Comparison of ENCODE assay signal across 19 cellular contexts in genomic region chr1:219185486-219186117, GRCh38. TPM values are rescaled to one million over a fixed set of nuclear protein-coding genes. Genes with fewer than 3 reads are reported as not detected.
DNase-seq lines count a peak whose midpoint lies in the region; ATAC-seq, FAIRE-seq and TF ChIP-seq lines count a peak whose summit lies in the region.
"Had no signal": no experiment of that assay in that cellular context is flagged by ENCODE, and none has a peak within 500 bp of the region (broad histone marks: within the 10 kb centered on the region; RNA-seq: fewer than 3 reads in every experiment).

No MANE protein-coding gene starts in this region.

- intact Hi-C loops in GM12878 (cut with micrococcal nuclease; ENCODE audit: unreplicated experiment) = loop anchor here (5.0 kb wide), 1 partner anchor 277 kb away; no protein-coding TSS in a partner anchor

- no peak for TF ChIP-seq POLR2A in GM12892 (IDR thresholded peaks at IDR 0.05; ENCODE audit: low read depth, low read length)
- TF ChIP-seq POLR2A in GM12878 (IDR thresholded peaks at IDR 0.05; ENCODE audit: low read depth, low read length) = no peak

- peaks cover 38% of the 10 kb centered on the region for H3K36me3 Mint-ChIP-seq in stimulated activated memory B cell treated with anti-CD40 and anti-IgM and Interleukin-4, amounts not matched to agents 10 μg/mL and 1 μg/mL and 100 μg/mL, for 72 hours
- H3K36me3 Mint-ChIP-seq: WTC11 had no signal

- BruUV-seq in GM12878 (replicated peaks; lab: Mats Ljungman, UMichigan) = no TSS peak

- peak overlapping the region; percentile 65 for H3K27ac Mint-ChIP-seq in stimulated activated memory B cell treated with anti-CD40 and anti-IgM and Interleukin-4, amounts not matched to agents 10 μg/mL and 1 μg/mL and 100 μg/mL, for 72 hours
- H3K27ac Mint-ChIP-seq: activated naive CD8-positive, alpha-beta T cell treated with anti-CD3 and anti-CD28 coated beads, Interleukin-2, amount 50 U/mL, for 24 hours; activated T-helper 1 cell treated with anti-CD3 and anti-CD28 coated beads, Interleukin-12 subunit alpha, Interleukin-12 subunit beta, Interleukin-2, Interleukin-4 antibody, amounts not matched to agents 30 ng/mL and 10 ng/mL and 1 ng/mL, durations not matched to agents 14 hours and 24 hours and 36 hours; WTC11 had no signal

- H2AFZ ChIP-seq in GM12878 (ENCODE audit: control insufficient read depth, low read depth, low read length) = peak overlapping the region; percentile 62

- H3K4me2 ChIP-seq in GM12878 (ENCODE audit: control insufficient read depth, insufficient read depth) = peak overlapping the region; percentile 79

- no peak for TF ChIP-seq EP300 in GM12878 (IDR thresholded peaks at IDR 0.05; ENCODE audit: borderline replicate concordance in 1 of 2, control insufficient read depth in 1 of 2, low read depth in 2 of 2, low read length in 2 of 2)

- RAD21 ChIA-PET in GM12878 (lab: Charles Lee; ENCODE audit: unreplicated experiment) = interaction anchor here (5.4 to 6.8 kb wide), 2 partner anchors 12 to 96 kb away, joined by 34 to 134 read pairs; partner anchors contain the start of gene LYPLAL1

- CTCF ChIA-PET in GM12878 (lab: Yijun Ruan, JAX) = interaction anchor here (0.8 to 6.2 kb wide), 4 partner anchors 10 to 109 kb away, joined by 3 to 74 read pairs (median 4); partner anchors contain the start of gene LYPLAL1

- peak overlapping the region; percentile 18 for H3K4me3 Mint-ChIP-seq in stimulated activated memory B cell treated with anti-CD40 and anti-IgM and Interleukin-4, amounts not matched to agents 10 μg/mL and 1 μg/mL and 100 μg/mL, for 72 hours
- H3K4me3 Mint-ChIP-seq: activated naive CD8-positive, alpha-beta T cell treated with anti-CD3 and anti-CD28 coated beads, Interleukin-2, amount 50 U/mL, for 24 hours; activated T-helper 1 cell treated with anti-CD3 and anti-CD28 coated beads, Interleukin-12 subunit alpha, Interleukin-12 subunit beta, Interleukin-2, Interleukin-4 antibody, amounts not matched to agents 30 ng/mL and 10 ng/mL and 1 ng/mL, durations not matched to agents 14 hours and 24 hours and 36 hours; WTC11 had no signal

- POLR2A ChIA-PET in GM12878 (lab: Charles Lee) = interaction anchor here (7.1 kb wide), 1 partner anchor 10 kb away, joined by 98 read pairs; the partner anchor contains the start of gene LYPLAL1

- peak; percentile 33 for FAIRE-seq in GM12892 (lab: Jason Lieb, UNC)
- peak; percentile 31 for FAIRE-seq in GM12878 (lab: Jason Lieb, UNC)
- FAIRE-seq: HTR-8/SVneo had no signal

- peaks cover 5% of the 10 kb centered on the region; the same call in 2 of the 3 replicates for H3K9me3 ChIP-seq in GM12878 (replicated peaks; ENCODE audit: control insufficient read depth, insufficient read depth, low read length)
- H3K9me3 ChIP-seq: HAP-1 had no signal

- TF ChIP-seq RAD21 in GM12878 (IDR thresholded peaks at IDR 0.05; ENCODE audit: insufficient read depth, low read depth, low read length) = no peak

- peak overlapping the region; percentile 79 for H3K27ac ChIP-seq in GM12878 (ENCODE audit: control insufficient read depth, insufficient read depth)
- H3K27ac ChIP-seq: dorsolateral prefrontal cortex had no signal

- no peaks in the 10 kb centered on the region for H3K9me3 Mint-ChIP-seq in stimulated activated memory B cell treated with anti-CD40 and anti-IgM and Interleukin-4, amounts not matched to agents 10 μg/mL and 1 μg/mL and 100 μg/mL, for 72 hours
- H3K9me3 Mint-ChIP-seq: activated naive CD8-positive, alpha-beta T cell treated with anti-CD3 and anti-CD28 coated beads, Interleukin-2, amount 50 U/mL, for 24 hours; activated T-helper 1 cell treated with anti-CD3 and anti-CD28 coated beads, Interleukin-12 subunit alpha, Interleukin-12 subunit beta, Interleukin-2, Interleukin-4 antibody, amounts not matched to agents 30 ng/mL and 10 ng/mL and 1 ng/mL, durations not matched to agents 14 hours and 24 hours and 36 hours; WTC11 had no signal

- H3K4me1 ChIP-seq in GM12878 (ENCODE audit: control insufficient read depth, insufficient read depth, low read length) = peaks cover 13% of the 10 kb centered on the region; the same call in 1 of the 2 replicates
- H3K4me1 ChIP-seq: Caco-2 had no signal

- in situ Hi-C loops in GM12878 (cut with MboI) = loop anchor here (25.0 kb wide), 1 partner anchor 1052 kb away; no protein-coding TSS in a partner anchor

- ATAC-seq in HG02759 (IDR thresholded peaks at IDR 0.05; ENCODE audit: unreplicated experiment) (peak; percentile 22), GM12878 (peak; percentile 27), GM21423 (IDR thresholded peaks at IDR 0.05; ENCODE audit: unreplicated experiment) (no peak)
- peak; percentile 17 for ATAC-seq in stimulated activated memory B cell treated with anti-CD40 and anti-IgM and Interleukin-4, amounts not matched to agents 10 μg/mL and 1 μg/mL and 100 μg/mL, for 72 hours
- ATAC-seq: activated naive CD8-positive, alpha-beta T cell treated with anti-CD3 and anti-CD28 coated beads, Interleukin-2, amount 50 U/mL, for 24 hours; WTC11 had no signal

- peaks cover 48% of the 10 kb centered on the region for H3K79me2 ChIP-seq in GM12878 (ENCODE audit: control insufficient read depth, insufficient read depth, low read length)

- DNase-seq in GM12892 (ENCODE audit: insufficient read length) (no peak), GM12878 (ENCODE audit: low read depth, low spot score) (no peak), activated gamma-delta T cell (lab: John Stamatoyannopoulos, UW) (no peak)
- DNase-seq in activated effector memory CD4-positive, alpha-beta T cell treated with anti-CD3 and anti-CD28 coated beads, Interleukin-2, amount 50 U/mL, for 16 hours = no peak
- DNase-seq: activated naive CD8-positive, alpha-beta T cell treated with anti-CD3 and anti-CD28 coated beads, Interleukin-2, amount 50 U/mL, for 24 hours; Caco-2; caudate nucleus; dorsolateral prefrontal cortex; GF-D8; head of caudate nucleus; NCI-H1417 treated with DMSO at 0.1 percent for 48 hours; posterior cingulate gyrus had no signal

- peak overlapping the region; percentile 23; the same call in 1 of the 2 replicates for H3K4me3 ChIP-seq in GM12878
- H3K4me3 ChIP-seq: dorsolateral prefrontal cortex, HAP-1 had no signal

- peaks cover 0 to 4% of the 10 kb centered on the region in 2 experiments; a peak in 1 of 4 replicates for H3K36me3 ChIP-seq in GM12878 (ENCODE audit: control insufficient read depth in 2 of 2, insufficient read depth in 2 of 2, low read length in 1 of 2)

- SMC1A ChIA-PET in GM12878 (lab: Charles Lee; ENCODE audit: uncharacterized antibody, unreplicated experiment) = interaction anchor here (0.6 to 6.5 kb wide), 2 partner anchors 9 to 45 kb away, joined by 3 to 173 read pairs; partner anchors contain the start of gene LYPLAL1

- H3K4me1 Mint-ChIP-seq in stimulated activated memory B cell treated with anti-CD40 and anti-IgM and Interleukin-4, amounts not matched to agents 10 μg/mL and 1 μg/mL and 100 μg/mL, for 72 hours = peaks cover 68% of the 10 kb centered on the region

- no peaks in the 10 kb centered on the region for H3K27me3 ChIP-seq in GM12878 (replicated peaks in 1 of 2; ENCODE audit: control insufficient read depth in 2 of 2, insufficient read depth in 2 of 2, low read length in 1 of 2)
- H3K27me3 ChIP-seq: dorsolateral prefrontal cortex had no signal

- H3K27me3 Mint-ChIP-seq in stimulated activated memory B cell treated with anti-CD40 and anti-IgM and Interleukin-4, amounts not matched to agents 10 μg/mL and 1 μg/mL and 100 μg/mL, for 72 hours = no peaks in the 10 kb centered on the region
- H3K27me3 Mint-ChIP-seq: activated naive CD8-positive, alpha-beta T cell treated with anti-CD3 and anti-CD28 coated beads, Interleukin-2, amount 50 U/mL, for 24 hours had no signal

- no peak for TF ChIP-seq CTCF in GM12878 (IDR thresholded peaks at IDR 0.05 in 2 of 3, conservative IDR thresholded peaks at IDR 0.05 in 1 of 3; ENCODE audit: control insufficient read depth in 2 of 3, extremely low read depth in 1 of 3, insufficient read depth in 1 of 3, low read depth in 3 of 3, low read length in 3 of 3)

- no peaks in the 10 kb centered on the region for H4K20me1 ChIP-seq in GM12878 (ENCODE audit: control insufficient read depth, insufficient read depth)

- WGBS in GM12878 (ENCODE audit: insufficient coverage, insufficient replicate concordance, low lambda C conversion rate, missing lambda C conversion rate) = 16% methylated on average over 3 of the region's 3 CpGs

- peak overlapping the region; percentile 7; the same call in 1 of the 2 replicates for H3K9ac ChIP-seq in GM12878 (ENCODE audit: control insufficient read depth, insufficient read depth, low read length)

RNA-seq across cellular contexts. Expression of gene LYPLAL1, which starts 11.9 kb away (rescaled TPM):
- polyA plus RNA-seq in GM12892 (2012; ENCODE audit: missing spikeins) = 48.7 TPM
- total RNA-seq in GM12878 (2013; cell fraction: nucleolus; rRNA removed) = 211 and 228 TPM in 2 replicates
- 17.9 and 22.4 TPM in 2 replicates for total RNA-seq in GM12878 (2014; rRNA removed)
- 24.4 and 25.0 TPM in 2 replicates for total RNA-seq in GM12878 (2014; rRNA removed; fragmentation: Illumina TruSeq; extraction: Trizol)
- 24.9 and 25.7 TPM in 2 replicates for total RNA-seq in GM12878 (2021)
- polyA plus RNA-seq in GM12878 (2011; ENCODE audit: low read depth) = 7.9 TPM
- polyA plus RNA-seq in GM12878 (2011; rRNA removed) = 48.5 and 90.0 TPM in 2 replicates
- 6.5 and 7.6 TPM in 2 replicates for polyA plus RNA-seq in GM12878 (2011; cell fraction: cytosol; rRNA removed)
- 45.0 and 45.9 TPM in 2 replicates for polyA plus RNA-seq in GM12878 (2011; cell fraction: nucleus; rRNA removed)
- 30.5 and 33.0 TPM in 2 replicates for polyA plus RNA-seq in GM12878 (2012)
- polyA plus RNA-seq in GM12878 (2014; fragmentation: Illumina TruSeq; extraction: Trizol) = 19.4 and 23.2 TPM in 2 replicates
- polyA plus RNA-seq in GM12878 (2014; fragmentation: Nextera tagmentation; extraction: Ambion mirVana) = 100 to 1,000 TPM in 1 of 2 experiments, 10 to 100 TPM in 1; 97.0 to 112 TPM
- polyA plus RNA-seq in GM12878 (2014; rRNA removed) = 19.8 and 32.5 TPM in 2 replicates
- 10 to 100 TPM; 70.0 to 83.0 TPM for polyA plus RNA-seq in GM12878 (2016; fragmentation: Nextera tagmentation; extraction: Ambion mirVana)
- 20.7 and 26.6 TPM in 2 replicates for polyA minus RNA-seq in GM12878 (2011; rRNA and poly(A)+ RNA removed)
- 7.5 and 13.2 TPM in 2 replicates for polyA minus RNA-seq in GM12878 (2011; cell fraction: cytosol; rRNA and poly(A)+ RNA removed)
- 73.3 and 111 TPM in 2 replicates for polyA minus RNA-seq in GM12878 (2011; cell fraction: nucleus; rRNA and poly(A)+ RNA removed)
